ENCODE assay signal across 1 cellular context in genomic region chr20:5072756-5073153, GRCh38.
TF ChIP-seq lines count a peak whose summit lies in the region.

No MANE protein-coding gene starts in this region.

TF ChIP-seq in HCT116, 20 proteins besides CTCF, POLR2A, EP300 and RAD21 (continued from another document):
- no peak for TF ChIP-seq REST (IDR thresholded peaks at IDR 0.05; ENCODE audit: low read depth)
